ENCODE assay signal across 19 cellular contexts in the genomic region with DNA sequence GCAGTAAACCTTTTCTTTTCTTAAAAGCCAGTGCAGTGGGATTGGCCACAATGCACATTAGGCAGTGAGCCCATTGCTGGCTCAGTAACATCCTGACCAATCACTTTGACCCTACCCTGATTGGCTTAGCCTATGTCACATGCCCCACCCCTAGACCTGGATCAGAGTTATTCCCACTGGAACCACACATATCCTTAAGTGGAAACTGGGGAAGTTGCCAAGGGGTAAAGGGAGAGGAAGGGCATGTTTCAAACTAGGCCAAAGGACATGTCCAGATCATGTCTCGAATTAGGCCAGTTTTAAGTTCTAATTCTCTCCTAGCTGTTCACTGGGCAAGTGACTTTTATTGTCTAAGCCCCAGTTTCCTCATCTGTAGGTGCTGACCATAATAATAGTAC.
DNase-seq lines count a peak whose midpoint lies in the region; ATAC-seq, FAIRE-seq and TF ChIP-seq lines count a peak whose summit lies in the region.
"Had no signal": no experiment of that assay in that cellular context is flagged by ENCODE, and none has a peak within 500 bp of the region (broad histone marks: within the 10 kb centered on the region; RNA-seq: fewer than 3 reads in every experiment).

No MANE protein-coding gene starts in this region.

- H3K36me3 ChIP-seq in HCT116 (ENCODE audit: control insufficient read depth in 1 of 2, insufficient read depth in 2 of 2, low read length in 2 of 2) (no peaks in the 10 kb centered on the region), parathyroid adenoma (ENCODE audit: control insufficient read depth, insufficient read depth, low read length) (no peaks in the 10 kb centered on the region)
- H3K36me3 ChIP-seq: esophagus squamous epithelium, SJCRH30, uterus had no signal

- H4K20me1 ChIP-seq in HCT116 (ENCODE audit: insufficient read depth): no peaks in the 10 kb centered on the region

- TF ChIP-seq CTCF in HCT116 (IDR thresholded peaks at IDR 0.05 in 2 of 3, conservative IDR thresholded peaks at IDR 0.05 in 1 of 3; ENCODE audit: borderline replicate concordance in 1 of 3, insufficient read depth in 1 of 3, low read depth in 2 of 3, low read length in 2 of 3): no peak
- TF ChIP-seq CTCF in parathyroid adenoma (IDR thresholded peaks at IDR 0.05): no peak

- no peak overlapping the region for H2AFZ ChIP-seq in HCT116 (ENCODE audit: low read depth, low read length, poor library complexity, severe bottlenecking)
- H2AFZ ChIP-seq in parathyroid adenoma: no peak overlapping the region

- BruUV-seq in HCT116 (replicated peaks; lab: Mats Ljungman, UMichigan): no TSS peak

- no peaks in the 10 kb centered on the region for H3K9me2 ChIP-seq in HCT116 (ENCODE audit: insufficient read depth)

- H3K9ac ChIP-seq in HCT116 (ENCODE audit: low read length): no peak overlapping the region
- no peak overlapping the region for H3K9ac ChIP-seq in parathyroid adenoma

- no peak for FAIRE-seq in HTR-8/SVneo (lab: Jason Lieb, UNC)
- FAIRE-seq: H54 had no signal

- H3K9me3 ChIP-seq in HCT116 (ENCODE audit: control insufficient read depth in 1 of 2, insufficient read depth in 1 of 2, low read depth in 1 of 2, low read length in 2 of 2): no peaks in the 10 kb centered on the region
- H3K9me3 ChIP-seq in parathyroid adenoma (ENCODE audit: control insufficient read depth, low read length): no peaks in the 10 kb centered on the region
- H3K9me3 ChIP-seq: esophagus squamous epithelium, SJCRH30, uterus had no signal

- H3K27ac Mint-ChIP-seq in activated T-cell treated with anti-CD3 and anti-CD28 coated beads, Interleukin-2, amount 50 U/mL, for 72 hours: peak overlapping the region; percentile 12
- H3K27ac Mint-ChIP-seq in activated naive CD4-positive, alpha-beta T cell treated with anti-CD3 and anti-CD28 coated beads, Interleukin-2, amount 50 U/mL, for 72 hours: peak overlapping the region; percentile 92 to 96

- H3K27me3 ChIP-seq in HCT116 (ENCODE audit: insufficient read depth, low read length): peaks cover 3% of the 10 kb centered on the region; the same call in 1 of the 2 replicates
- no peaks in the 10 kb centered on the region for H3K27me3 ChIP-seq in parathyroid adenoma (ENCODE audit: control insufficient read depth, insufficient read depth, low read length)
- H3K27me3 ChIP-seq: SJCRH30, uterus had no signal

- ATAC-seq in activated T-cell treated with anti-CD3 and anti-CD28 coated beads, Interleukin-2, amount 50 U/mL, for 72 hours (replicated peaks in 1 of 2): no peak
- ATAC-seq in HCT116: peak; percentile 58; the same call in 1 of the 2 replicates
- no peak for ATAC-seq in activated naive CD4-positive, alpha-beta T cell treated with anti-CD3 and anti-CD28 coated beads, Interleukin-2, amount 50 U/mL, for 72 hours

- no peak for TF ChIP-seq RAD21 in HCT116 (IDR thresholded peaks at IDR 0.05; ENCODE audit: low read depth)

- H3K4me1 ChIP-seq in HCT116 (ENCODE audit: control insufficient read depth in 1 of 2, insufficient read depth in 2 of 2, low read length in 2 of 2) (no peaks in the 10 kb centered on the region), parathyroid adenoma (no peaks in the 10 kb centered on the region)
- H3K4me1 ChIP-seq: SJCRH30, uterus had no signal

- no peaks in the 10 kb centered on the region for H3K79me2 ChIP-seq in HCT116 (ENCODE audit: insufficient read depth, low read length)
- no peaks in the 10 kb centered on the region for H3K79me2 ChIP-seq in parathyroid adenoma

- CTCF ChIA-PET in HCT116 (lab: Charles Lee): no interaction called here

- H3K9me3 Mint-ChIP-seq in activated T-cell treated with anti-CD3 and anti-CD28 coated beads, Interleukin-2, amount 50 U/mL, for 72 hours: no peaks in the 10 kb centered on the region
- peaks cover 3 to 17% of the 10 kb centered on the region in 2 donors for H3K9me3 Mint-ChIP-seq in activated naive CD4-positive, alpha-beta T cell treated with anti-CD3 and anti-CD28 coated beads, Interleukin-2, amount 50 U/mL, for 72 hours

- H3K4me3 Mint-ChIP-seq in activated T-cell treated with anti-CD3 and anti-CD28 coated beads, Interleukin-2, amount 50 U/mL, for 72 hours: peak overlapping the region in 1 of 2 donors; percentile 10

- H3K4me1 Mint-ChIP-seq in activated T-cell treated with anti-CD3 and anti-CD28 coated beads, Interleukin-2, amount 50 U/mL, for 72 hours (ENCODE audit: low read depth): peaks cover 22% of the 10 kb centered on the region

- TF ChIP-seq POLR2A in HCT116 (IDR thresholded peaks at IDR 0.05; ENCODE audit: borderline replicate concordance, extremely low read depth, insufficient read depth, insufficient read length): no peak

- intact Hi-C loops in HCT116 (cut with micrococcal nuclease): no loop called here

- H3K4me2 ChIP-seq in HCT116 (ENCODE audit: low read length): no peak overlapping the region
- H3K4me2 ChIP-seq in parathyroid adenoma (ENCODE audit: low read length): no peak overlapping the region

- no peaks in the 10 kb centered on the region for H3K27me3 Mint-ChIP-seq in activated T-cell treated with anti-CD3 and anti-CD28 coated beads, Interleukin-2, amount 50 U/mL, for 72 hours (ENCODE audit: low read depth)

- RAD21 ChIA-PET in HCT116 (lab: Charles Lee; ENCODE audit: low non-redundant PET in 1 of 2, low total read pairs in 2 of 2, uncharacterized antibody in 2 of 2, unreplicated experiment in 2 of 2): no interaction called here

- H3K4me3 ChIP-seq in HCT116 (replicated peaks in 1 of 2; ENCODE audit: low read depth in 1 of 2, low read length in 2 of 2) (no peak overlapping the region), parathyroid adenoma (ENCODE audit: low read depth, low read length) (no peak overlapping the region)
- H3K4me3 ChIP-seq: esophagus squamous epithelium, SJCRH30, uterus had no signal

- no peak for DNase-seq in activated T-cell treated with anti-CD3 and anti-CD28 coated beads, Interleukin-2, amount 50 U/mL, for 72 hours
- no peak for DNase-seq in activated T-cell treated with anti-CD3 and anti-CD28 coated beads, Interleukin-2, amount 50 U/mL, for 48 hours
- no peak for DNase-seq in HCT116 (ENCODE audit: low read depth, low spot score)
- no peak for DNase-seq in activated naive CD4-positive, alpha-beta T cell treated with anti-CD3 and anti-CD28 coated beads, Interleukin-2, amount 50 U/mL, for 72 hours (ENCODE audit: low spot score in 2 of 2)
- no peak for DNase-seq in HTR-8/SVneo (ENCODE audit: insufficient read length, low spot score)
- no peak for DNase-seq in NCI-H1048 (lab: John Stamatoyannopoulos, UW)
- no peak for DNase-seq in UCSD-AML1 (lab: John Stamatoyannopoulos, UW; ENCODE audit: unreplicated experiment)
- DNase-seq: activated CD4-positive, alpha-beta T cell treated with anti-CD3 and anti-CD28 coated beads, Interleukin-2, amount 50 U/mL, for 48 hours; activated gamma-delta T cell; esophagus squamous epithelium; MM.1S; NCI-H187 treated with DMSO at 0.1 percent for 48 hours; NCI-H524 treated with DMSO at 0.1 percent for 48 hours; SJCRH30; stimulated activated CD4-positive, alpha-beta T cell treated with anti-CD3 and anti-CD28 coated beads, Interleukin-12 subunit alpha, Interleukin-12 subunit beta, amount 100 ng/mL, for 4 hours; stimulated activated naive CD4-positive, alpha-beta T cell; uterus had no signal

- H3K27ac ChIP-seq in HCT116 (ENCODE audit: low read depth, low read length) (no peak overlapping the region), parathyroid adenoma (peak overlapping the region; percentile 42)
- H3K27ac ChIP-seq: esophagus squamous epithelium, SJCRH30, uterus had no signal

- H3K36me3 Mint-ChIP-seq in activated T-cell treated with anti-CD3 and anti-CD28 coated beads, Interleukin-2, amount 50 U/mL, for 72 hours (ENCODE audit: insufficient read depth in 2 of 2): peaks cover 0 to 5% of the 10 kb centered on the region in 2 donors
- peaks cover 10 to 51% of the 10 kb centered on the region in 2 donors for H3K36me3 Mint-ChIP-seq in activated naive CD4-positive, alpha-beta T cell treated with anti-CD3 and anti-CD28 coated beads, Interleukin-2, amount 50 U/mL, for 72 hours

- POLR2A ChIA-PET in HCT116 (lab: Charles Lee): no interaction called here

TF ChIP-seq in HCT116, 20 proteins besides CTCF, POLR2A, EP300 and RAD21:
- TF ChIP-seq EZH2 (IDR thresholded peaks at IDR 0.05) (no peak), ZFX (IDR thresholded peaks at IDR 0.05) (no peak), JUND (IDR thresholded peaks at IDR 0.05) (no peak), REST (IDR thresholded peaks at IDR 0.05; ENCODE audit: low read depth) (no peak)
